26 cellular contexts compared by ENCODE assay signal in the genomic region with DNA sequence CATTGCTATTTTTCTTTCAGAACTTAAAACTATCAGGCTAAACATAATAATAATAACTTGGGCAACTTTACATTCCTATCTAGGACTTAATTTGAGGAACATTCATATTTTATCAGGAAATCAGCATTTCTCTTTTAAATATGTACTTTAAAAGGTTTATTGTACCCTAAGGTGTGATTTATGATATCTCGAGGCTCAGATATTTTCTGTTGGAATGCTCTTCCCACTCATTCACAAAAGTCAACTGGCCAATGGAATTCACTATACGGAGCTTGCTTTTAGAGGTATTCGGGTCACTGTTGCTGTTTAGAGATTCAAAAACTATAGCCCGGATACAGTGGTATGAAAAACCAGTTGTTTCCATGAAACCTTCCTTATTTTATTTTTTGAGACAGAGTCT.
DNase-seq lines count a peak whose midpoint lies in the region; ATAC-seq, FAIRE-seq and TF ChIP-seq lines count a peak whose summit lies in the region.
"Had no signal": no experiment of that assay in that cellular context is flagged by ENCODE, and none has a peak within 500 bp of the region (broad histone marks: within the 10 kb centered on the region; RNA-seq: fewer than 3 reads in every experiment).

No MANE protein-coding gene starts in this region.

- H4K20me1 ChIP-seq in GM23248 (ENCODE audit: insufficient read depth) (no peaks in the 10 kb centered on the region), astrocyte (ENCODE audit: insufficient read depth, low read length) (no peaks in the 10 kb centered on the region)

- in situ Hi-C loops in GM23248 (cut with MboI): no loop called here

- H3K27ac Mint-ChIP-seq in astrocyte (ENCODE audit: unreplicated experiment): peak overlapping the region; percentile 91
- H3K27ac Mint-ChIP-seq in type B pancreatic cell: peak overlapping the region; percentile 92
- H3K27ac Mint-ChIP-seq: B cell, IgD-negative memory B cell had no signal

- H3K27me3 ChIP-seq in GM23248 (replicated peaks; ENCODE audit: insufficient read depth) (no peaks in the 10 kb centered on the region), astrocyte (ENCODE audit: insufficient read depth, low read length) (no peaks in the 10 kb centered on the region), H7 (ENCODE audit: control insufficient read depth, insufficient read depth, low read length) (no peaks in the 10 kb centered on the region)

- H3K4me3 Mint-ChIP-seq in astrocyte (ENCODE audit: unreplicated experiment) (no peak overlapping the region), type B pancreatic cell (no peak overlapping the region)
- H3K4me3 Mint-ChIP-seq: B cell, IgD-negative memory B cell had no signal

- H3K4me1 ChIP-seq in GM23248 (ENCODE audit: insufficient read depth) (peaks cover 10% of the 10 kb centered on the region; the same call in 1 of the 2 replicates), astrocyte (ENCODE audit: insufficient read depth, low read length) (no peaks in the 10 kb centered on the region), mesodermal cell (ENCODE audit: control insufficient read depth, insufficient read depth, low read length, poor library complexity, severe bottlenecking) (peaks cover 14% of the 10 kb centered on the region)

- no peak overlapping the region for H3K4me2 ChIP-seq in GM23248 (ENCODE audit: unreplicated experiment)
- no peak overlapping the region for H3K4me2 ChIP-seq in astrocyte (ENCODE audit: low read length)
- H3K4me2 ChIP-seq: KMS-11 had no signal

- H3K9me2 ChIP-seq in GM23248 (ENCODE audit: insufficient read depth): no peaks in the 10 kb centered on the region

- H3K4me3 ChIP-seq in GM23248 (no peak overlapping the region), astrocyte (ENCODE audit: insufficient read depth, low read depth, low read length) (no peak overlapping the region), mesodermal cell (ENCODE audit: extremely low read depth, insufficient read depth, low read length, poor library complexity, severe bottlenecking) (no peak overlapping the region), H7 (ENCODE audit: insufficient read depth, low read depth, low read length) (no peak overlapping the region)

- H3K9ac ChIP-seq in GM23248 (no peak overlapping the region), astrocyte (ENCODE audit: low read length) (no peak overlapping the region)
- H3K9ac ChIP-seq: KMS-11 had no signal

- H3K9me3 ChIP-seq in GM23248 (ENCODE audit: low read depth): no peaks in the 10 kb centered on the region
- no peaks in the 10 kb centered on the region for H3K9me3 ChIP-seq in astrocyte (ENCODE audit: insufficient read depth, low read depth, low read length)
- H3K9me3 ChIP-seq in mesodermal cell (ENCODE audit: control insufficient read depth, low read length): no peaks in the 10 kb centered on the region

- no peak for FAIRE-seq in astrocyte (lab: Jason Lieb, UNC)
- FAIRE-seq: GM12892, H54 had no signal

- no peak for ATAC-seq in left lobe of liver

- H3K79me2 ChIP-seq in GM23248 (ENCODE audit: insufficient read depth) (no peaks in the 10 kb centered on the region), astrocyte (ENCODE audit: insufficient read depth, low read length) (no peaks in the 10 kb centered on the region)

- H3K36me3 ChIP-seq in GM23248 (ENCODE audit: low read depth): no peaks in the 10 kb centered on the region
- H3K36me3 ChIP-seq in astrocyte (ENCODE audit: insufficient read depth, low read length): no peaks in the 10 kb centered on the region
- H3K36me3 ChIP-seq in mesodermal cell (ENCODE audit: control insufficient read depth, insufficient read depth, low read length): no peaks in the 10 kb centered on the region
- no peaks in the 10 kb centered on the region for H3K36me3 ChIP-seq in H7 (replicated peaks; ENCODE audit: control insufficient read depth, insufficient read depth, low read length)

- TF ChIP-seq CTCF in astrocyte (IDR thresholded peaks at IDR 0.05; ENCODE audit: insufficient read depth, low read depth, low read length) (no peak), type B pancreatic cell (conservative IDR thresholded peaks at IDR 0.05) (no peak)

- H3K27me3 Mint-ChIP-seq in astrocyte (ENCODE audit: low read depth, unreplicated experiment) (no peaks in the 10 kb centered on the region), type B pancreatic cell (no peaks in the 10 kb centered on the region)
- H3K27me3 Mint-ChIP-seq: B cell, IgD-negative memory B cell had no signal

- H3K36me3 Mint-ChIP-seq in astrocyte (ENCODE audit: low read depth, unreplicated experiment): no peaks in the 10 kb centered on the region
- H3K36me3 Mint-ChIP-seq in type B pancreatic cell: no peaks in the 10 kb centered on the region
- H3K36me3 Mint-ChIP-seq: IgD-negative memory B cell had no signal

- H3K4me1 Mint-ChIP-seq in astrocyte (ENCODE audit: low read depth, unreplicated experiment) (peaks cover 31% of the 10 kb centered on the region), type B pancreatic cell (ENCODE audit: unreplicated experiment) (peaks cover 5% of the 10 kb centered on the region)
- H3K4me1 Mint-ChIP-seq: B cell, IgD-negative memory B cell had no signal

- 50 to 66% methylated on average over 4 of the region's 4 CpGs for WGBS in GM23248 (ENCODE audit: low coverage in 1 of 2, low lambda C conversion rate in 2 of 2, missing lambda C conversion rate in 2 of 2), 2 experiments
- 94 to 100% methylated on average over 1 to 3 of the region's 4 CpGs for WGBS in mesodermal cell (ENCODE audit: insufficient coverage in 2 of 2), 2 experiments

- no peaks in the 10 kb centered on the region; the same call in 1 of the 2 replicates for H3F3A ChIP-seq in GM23248 (ENCODE audit: insufficient read depth)

- DNase-seq in GM23248 (no peak), astrocyte (ENCODE audit: low read depth) (no peak), type B pancreatic cell (ENCODE audit: extremely low spot score, unreplicated experiment) (no peak), NCI-H2081 treated with DMSO at 0.1 percent for 48 hours (lab: John Stamatoyannopoulos, UW) (no peak), left lobe of liver (ENCODE audit: low spot score) (no peak), H7 (no peak)
- DNase-seq: DMS153; DND-41; NCI-H1092; NCI-H1436; NCI-H187; NCI-H2171 treated with DMSO at 0.1 percent for 48 hours; NCI-H345; NCI-H524; NCI-H748 treated with DMSO at 0.1 percent for 48 hours; NK-92 treated with Interleukin-12 subunit alpha and Interleukin-12 subunit beta, amount 100 ng/mL, for 24 hours; RPMI8226; SHP77 had no signal

- H2AFZ ChIP-seq in GM23248 (no peak overlapping the region), astrocyte (ENCODE audit: low read depth, low read length) (no peak overlapping the region)

- peak overlapping the region; percentile 57 for H3K27ac ChIP-seq in GM23248
- peak overlapping the region; percentile 35 for H3K27ac ChIP-seq in astrocyte (ENCODE audit: low read depth, low read length)
- peak overlapping the region; percentile 91 for H3K27ac ChIP-seq in mesodermal cell (ENCODE audit: low read depth, low read length, severe bottlenecking)
- H3K27ac ChIP-seq: C4-2B, HL-60, KMS-11 had no signal

- no peaks in the 10 kb centered on the region for H3K9me3 Mint-ChIP-seq in astrocyte (ENCODE audit: unreplicated experiment)
- no peaks in the 10 kb centered on the region for H3K9me3 Mint-ChIP-seq in type B pancreatic cell

Comparison
In these comparisons a context has a peak if more than half of its experiments do, and no peak if none do; other contexts are left out.
1. H3K27ac ChIP-seq: peak in every context shown above with its lines; median percentile 91 in mesodermal cell; 57 in GM23248; 35 in astrocyte.